ENCODE assay signal across 8 cellular contexts in genomic region chr6:22025468-22026159, GRCh38.
A peak's percentile ranks its signal among the peaks of the same experiment; 100 is the strongest.
DNase-seq lines count a peak whose midpoint lies in the region; ATAC-seq and TF ChIP-seq lines count a peak whose summit lies in the region.

No MANE protein-coding gene starts in this region.

- H3K27ac ChIP-seq in HUES64 (ENCODE audit: low read depth, low read length) (peak overlapping the region; percentile 93), hepatocyte (peak overlapping the region; percentile 50), spleen (peak overlapping the region in 6 of 8 donors; percentile 1 to 75 (median 62))

- no peaks in the 10 kb centered on the region for H3K9me2 ChIP-seq in hepatocyte (replicated peaks; ENCODE audit: insufficient read depth)

- intact Hi-C loops in activated T-helper 1 cell treated with anti-CD3 and anti-CD28 coated beads, Interleukin-12 subunit alpha, Interleukin-12 subunit beta, Interleukin-2, Interleukin-4 antibody, amounts not matched to agents 30 ng/mL and 10 ng/mL and 1 ng/mL, durations not matched to agents 14 hours and 24 hours and 36 hours (cut with micrococcal nuclease), result no loop called here
- intact Hi-C loops in spleen (cut with DNase I; ENCODE audit: low total_unique reads), result no loop called here

- TF ChIP-seq CTCF in hepatocyte (IDR thresholded peaks at IDR 0.05; ENCODE audit: poor library complexity) (no peak), spleen (IDR thresholded peaks at IDR 0.05 in 8 of 11, conservative IDR thresholded peaks at IDR 0.05 in 3 of 11) (no peak)

- H3K4me3 ChIP-seq in HUES64 (ENCODE audit: low read length) (no peak overlapping the region), hepatocyte (no peak overlapping the region), spleen (no peak overlapping the region)

- TF ChIP-seq POLR2A in spleen (IDR thresholded peaks at IDR 0.05), result no peak

- H2AFZ ChIP-seq in hepatocyte, result peak overlapping the region; percentile 36

- no peaks in the 10 kb centered on the region; the same call in 1 of the 2 replicates for H3K9me3 ChIP-seq in HUES64 (ENCODE audit: insufficient read depth, low read depth, low read length)
- no peaks in the 10 kb centered on the region for H3K9me3 ChIP-seq in hepatocyte (ENCODE audit: low read depth)
- H3K9me3 ChIP-seq in spleen, result peaks cover 0 to 12% (median 6%) of the 10 kb centered on the region in 8 donors

- no peaks in the 10 kb centered on the region for H3K79me2 ChIP-seq in hepatocyte

- H4K20me1 ChIP-seq in hepatocyte (ENCODE audit: insufficient read depth, poor library complexity, severe bottlenecking), result no peaks in the 10 kb centered on the region

- H3K36me3 Mint-ChIP-seq in activated T-helper 1 cell treated with anti-CD3 and anti-CD28 coated beads, Interleukin-12 subunit alpha, Interleukin-12 subunit beta, Interleukin-2, Interleukin-4 antibody, amounts not matched to agents 30 ng/mL and 10 ng/mL and 1 ng/mL, durations not matched to agents 14 hours and 24 hours and 36 hours (ENCODE audit: low read depth), result peaks cover 2% of the 10 kb centered on the region

- peaks cover 19% of the 10 kb centered on the region for H3K36me3 ChIP-seq in HUES64 (ENCODE audit: insufficient read depth, low read length)
- H3K36me3 ChIP-seq in hepatocyte (replicated peaks; ENCODE audit: insufficient read depth, low read depth), result no peaks in the 10 kb centered on the region
- H3K36me3 ChIP-seq in spleen, result no peaks in the 10 kb centered on the region

- peak overlapping the region; percentile 25 for H3K27ac Mint-ChIP-seq in activated T-helper 1 cell treated with anti-CD3 and anti-CD28 coated beads, Interleukin-12 subunit alpha, Interleukin-12 subunit beta, Interleukin-2, Interleukin-4 antibody, amounts not matched to agents 30 ng/mL and 10 ng/mL and 1 ng/mL, durations not matched to agents 14 hours and 24 hours and 36 hours

- peaks cover 37% of the 10 kb centered on the region for H3K4me1 Mint-ChIP-seq in activated T-helper 1 cell treated with anti-CD3 and anti-CD28 coated beads, Interleukin-12 subunit alpha, Interleukin-12 subunit beta, Interleukin-2, Interleukin-4 antibody, amounts not matched to agents 30 ng/mL and 10 ng/mL and 1 ng/mL, durations not matched to agents 14 hours and 24 hours and 36 hours (ENCODE audit: low read depth)

- no peaks in the 10 kb centered on the region for H3K27me3 ChIP-seq in HUES64 (ENCODE audit: insufficient read depth, low read length)
- H3K27me3 ChIP-seq in hepatocyte, result no peaks in the 10 kb centered on the region
- H3K27me3 ChIP-seq in spleen (replicated peaks in 1 of 7), result no peaks in the 10 kb centered on the region

- peak overlapping the region; percentile 65 for H3K9ac ChIP-seq in HUES64 (ENCODE audit: low read depth, low read length)

- no peak overlapping the region for H3K4me3 Mint-ChIP-seq in activated T-helper 1 cell treated with anti-CD3 and anti-CD28 coated beads, Interleukin-12 subunit alpha, Interleukin-12 subunit beta, Interleukin-2, Interleukin-4 antibody, amounts not matched to agents 30 ng/mL and 10 ng/mL and 1 ng/mL, durations not matched to agents 14 hours and 24 hours and 36 hours

- peaks cover 14% of the 10 kb centered on the region for H3K9me3 Mint-ChIP-seq in activated T-helper 1 cell treated with anti-CD3 and anti-CD28 coated beads, Interleukin-12 subunit alpha, Interleukin-12 subunit beta, Interleukin-2, Interleukin-4 antibody, amounts not matched to agents 30 ng/mL and 10 ng/mL and 1 ng/mL, durations not matched to agents 14 hours and 24 hours and 36 hours

- H3K4me1 ChIP-seq in HUES64 (ENCODE audit: insufficient read depth, low read length) (peaks cover 43% of the 10 kb centered on the region), hepatocyte (ENCODE audit: insufficient read depth) (peaks cover 15% of the 10 kb centered on the region), spleen (peaks cover 0 to 28% (median 16%) of the 10 kb centered on the region in 6 donors)

- H3K4me2 ChIP-seq in hepatocyte, result peak overlapping the region; percentile 10

- no peaks in the 10 kb centered on the region for H3K27me3 Mint-ChIP-seq in activated T-helper 1 cell treated with anti-CD3 and anti-CD28 coated beads, Interleukin-12 subunit alpha, Interleukin-12 subunit beta, Interleukin-2, Interleukin-4 antibody, amounts not matched to agents 30 ng/mL and 10 ng/mL and 1 ng/mL, durations not matched to agents 14 hours and 24 hours and 36 hours (ENCODE audit: insufficient read depth)

- WGBS in HUES64, result 10% methylated on average over 9 of the region's 9 CpGs
- 28% methylated on average over 9 of the region's 9 CpGs for WGBS in hepatocyte (ENCODE audit: low lambda C conversion rate, missing lambda C conversion rate)
- WGBS in spleen, 5 donors, result 32 to 44% (median 37%) methylated on average over 8 to 9 of the region's 9 CpGs

- DNase-seq in GM03348 (ENCODE audit: low spot score) (peak; percentile 71), hepatocyte (ENCODE audit: low spot score) (peak; percentile 35), spleen (no peak), middle frontal gyrus (ENCODE audit: extremely low spot score, low spot score) (no peak)
- peak; percentile 1 for DNase-seq in activated T-helper 1 cell treated with anti-CD3 and anti-CD28 coated beads, Interleukin-12 subunit alpha, Interleukin-12 subunit beta, Interleukin-2, Interleukin-4 antibody, amounts not matched to agents 30 ng/mL and 10 ng/mL and 1 ng/mL, durations not matched to agents 14 hours and 24 hours and 36 hours (ENCODE audit: low spot score)
- DNase-seq in activated CD4-positive, alpha-beta T cell treated with anti-CD3 and anti-CD28 coated beads, Interleukin-2, amount 50 U/mL, for 48 hours, result no peak

- ATAC-seq in GM21423 (IDR thresholded peaks at IDR 0.05; ENCODE audit: unreplicated experiment), result peak; percentile 59

Comparison
In these comparisons a context has a peak if more than half of its experiments do, and no peak if none do; other contexts are left out.
1. DNase-seq: peak in GM03348 (single experiment), activated T-helper 1 cell treated with anti-CD3 and anti-CD28 coated beads, Interleukin-12 subunit alpha, Interleukin-12 subunit beta, Interleukin-2, Interleukin-4 antibody, amounts not matched to agents 30 ng/mL and 10 ng/mL and 1 ng/mL, durations not matched to agents 14 hours and 24 hours and 36 hours (single experiment) and hepatocyte (single experiment); none in spleen (single experiment), middle frontal gyrus (single experiment) and activated CD4-positive, alpha-beta T cell treated with anti-CD3 and anti-CD28 coated beads, Interleukin-2, amount 50 U/mL, for 48 hours (0 of 2).
2. Peak in every context shown above with its lines, with median percentiles within 50 percentile points of each other: H3K27ac ChIP-seq.